In the genomic region with DNA sequence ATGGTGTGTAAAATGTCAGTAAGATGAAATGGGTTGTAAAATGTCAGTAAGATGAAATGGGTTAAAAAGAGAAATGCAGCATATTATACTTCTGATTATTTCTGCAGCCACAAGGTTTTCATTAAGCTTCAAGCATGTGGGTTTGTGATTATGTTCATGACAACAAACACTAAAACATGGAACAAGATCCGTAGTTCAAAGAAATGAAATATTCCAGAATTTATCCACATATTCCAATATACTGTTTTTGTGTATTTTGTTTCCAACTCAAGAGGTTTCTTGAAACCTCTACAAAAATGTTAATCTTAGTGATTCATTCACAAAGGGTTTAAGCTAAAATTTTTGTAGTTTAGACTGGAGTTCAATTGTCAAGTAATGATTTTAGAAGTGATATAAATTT, we compare ENCODE assay signal across 1 cellular context.
TF ChIP-seq lines count a peak whose summit lies in the region.

No MANE protein-coding gene starts in this region.

TF ChIP-seq in K562, 482 proteins besides CTCF, POLR2A, EP300 and RAD21 (continued from another document):
- TF ChIP-seq, protein P1, sequence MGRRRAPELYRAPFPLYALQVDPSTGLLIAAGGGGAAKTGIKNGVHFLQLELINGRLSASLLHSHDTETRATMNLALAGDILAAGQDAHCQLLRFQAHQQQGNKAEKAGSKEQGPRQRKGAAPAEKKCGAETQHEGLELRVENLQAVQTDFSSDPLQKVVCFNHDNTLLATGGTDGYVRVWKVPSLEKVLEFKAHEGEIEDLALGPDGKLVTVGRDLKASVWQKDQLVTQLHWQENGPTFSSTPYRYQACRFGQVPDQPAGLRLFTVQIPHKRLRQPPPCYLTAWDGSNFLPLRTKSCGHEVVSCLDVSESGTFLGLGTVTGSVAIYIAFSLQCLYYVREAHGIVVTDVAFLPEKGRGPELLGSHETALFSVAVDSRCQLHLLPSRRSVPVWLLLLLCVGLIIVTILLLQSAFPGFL (CRISPR knock-in tag; IDR thresholded peaks at IDR 0.05): no peak
